Comparison of ENCODE assay signal across 10 cellular contexts in the genomic region with DNA sequence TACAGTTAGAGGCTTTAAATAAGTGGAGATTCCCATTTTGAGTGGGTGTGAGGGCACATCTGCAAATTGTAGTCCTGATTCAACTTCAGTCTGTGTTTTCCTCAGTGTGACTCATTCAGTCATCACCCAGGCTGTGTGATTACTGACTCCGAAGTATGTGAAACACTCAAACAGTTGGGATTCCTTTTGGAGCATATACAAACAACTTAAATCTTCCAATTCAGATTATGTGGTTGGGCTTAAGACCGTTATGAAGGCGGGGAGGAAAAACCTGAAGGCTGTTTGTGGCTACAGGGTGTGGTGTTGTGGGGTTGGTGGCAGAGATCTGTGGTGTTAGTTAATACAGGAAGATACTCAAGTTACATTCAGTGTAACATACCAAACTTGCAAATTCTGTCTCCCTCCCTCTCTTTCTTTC.
DNase-seq lines count a peak whose midpoint lies in the region; ATAC-seq, FAIRE-seq and TF ChIP-seq lines count a peak whose summit lies in the region.
"Had no signal": no experiment of that assay in that cellular context is flagged by ENCODE, and none has a peak within 500 bp of the region (broad histone marks: within the 10 kb centered on the region; RNA-seq: fewer than 3 reads in every experiment).

No MANE protein-coding gene starts in this region.

- H3K27ac Mint-ChIP-seq in WTC11: peak overlapping the region; percentile 93
- H3K27ac Mint-ChIP-seq: activated naive CD4-positive, alpha-beta T cell treated with anti-CD3 and anti-CD28 coated beads, Interleukin-2, amount 50 U/mL, for 24 hours had no signal

- TF ChIP-seq CTCF in WTC11 (IDR thresholded peaks at IDR 0.05) (no peak), GM10248 (IDR thresholded peaks at IDR 0.05; ENCODE audit: control extremely low read depth, extremely low read depth, low read depth, missing control alignments) (no peak)

- POLR2A ChIA-PET in WTC11 (lab: Charles Lee) (no interaction called here), GM10248 (lab: Yijun Ruan, JAX) (no interaction called here)

- no peaks in the 10 kb centered on the region for H3K27me3 Mint-ChIP-seq in WTC11 (ENCODE audit: low read depth)
- H3K27me3 Mint-ChIP-seq: activated naive CD4-positive, alpha-beta T cell treated with anti-CD3 and anti-CD28 coated beads, Interleukin-2, amount 50 U/mL, for 24 hours had no signal

- peak; percentile 94 for FAIRE-seq in HTR-8/SVneo (lab: Jason Lieb, UNC)

- H3K4me3 Mint-ChIP-seq in WTC11: no peak overlapping the region
- H3K4me3 Mint-ChIP-seq: activated naive CD4-positive, alpha-beta T cell treated with anti-CD3 and anti-CD28 coated beads, Interleukin-2, amount 50 U/mL, for 24 hours had no signal

- ATAC-seq in WTC11: peak; percentile 80
- ATAC-seq in HG03520 (IDR thresholded peaks at IDR 0.05; ENCODE audit: unreplicated experiment): no peak
- no peak for ATAC-seq in HG03460 (IDR thresholded peaks at IDR 0.05; ENCODE audit: unreplicated experiment)

- peak; percentile 17 for DNase-seq in Ammon's horn (ENCODE audit: low spot score)
- DNase-seq in HTR-8/SVneo (ENCODE audit: insufficient read length, low spot score): peak; percentile 71
- no peak for DNase-seq in WTC11 (ENCODE audit: low spot score)
- peak; percentile 87 for DNase-seq in islet precursor cell
- no peak for DNase-seq in GM10248 (ENCODE audit: extremely low spot score)
- no peak for DNase-seq in NCI-H2227 treated with DMSO at 0.1 percent for 48 hours (lab: John Stamatoyannopoulos, UW)
- DNase-seq: RPMI8226 had no signal

- no peaks in the 10 kb centered on the region for H3K9me3 Mint-ChIP-seq in WTC11
- H3K9me3 Mint-ChIP-seq: activated naive CD4-positive, alpha-beta T cell treated with anti-CD3 and anti-CD28 coated beads, Interleukin-2, amount 50 U/mL, for 24 hours had no signal

- no peaks in the 10 kb centered on the region for H3K36me3 Mint-ChIP-seq in WTC11
- H3K36me3 Mint-ChIP-seq: activated naive CD4-positive, alpha-beta T cell treated with anti-CD3 and anti-CD28 coated beads, Interleukin-2, amount 50 U/mL, for 24 hours had no signal

- CTCF ChIA-PET in WTC11 (lab: Charles Lee) (no interaction called here), GM10248 (lab: Yijun Ruan, JAX) (interaction anchor here (1.7 kb wide), 1 partner anchor 15 kb away, joined by 4 read pairs; no protein-coding TSS in a partner anchor)

- peaks cover 15% of the 10 kb centered on the region for H3K4me1 Mint-ChIP-seq in WTC11
- H3K4me1 Mint-ChIP-seq: activated naive CD4-positive, alpha-beta T cell treated with anti-CD3 and anti-CD28 coated beads, Interleukin-2, amount 50 U/mL, for 24 hours had no signal

TF ChIP-seq in WTC11, 78 proteins besides CTCF, POLR2A, EP300 and RAD21:
- TF ChIP-seq ETV6 (CRISPR knock-in tag; IDR thresholded peaks at IDR 0.05) (no peak), GTF2I (CRISPR knock-in tag; conservative IDR thresholded peaks at IDR 0.05) (no peak), MXD4 (CRISPR knock-in tag; IDR thresholded peaks at IDR 0.05; ENCODE audit: borderline replicate concordance) (no peak), AFF4 (CRISPR knock-in tag; IDR thresholded peaks at IDR 0.05; ENCODE audit: borderline replicate concordance) (no peak), NFATC4 (CRISPR knock-in tag; IDR thresholded peaks at IDR 0.05) (no peak), ZNF219 (CRISPR knock-in tag; IDR thresholded peaks at IDR 0.05; ENCODE audit: borderline replicate concordance) (no peak), HMGA2 (CRISPR knock-in tag; IDR thresholded peaks at IDR 0.05) (no peak), SP1 (CRISPR knock-in tag; conservative IDR thresholded peaks at IDR 0.05) (no peak)
- TF ChIP-seq, protein P1, sequence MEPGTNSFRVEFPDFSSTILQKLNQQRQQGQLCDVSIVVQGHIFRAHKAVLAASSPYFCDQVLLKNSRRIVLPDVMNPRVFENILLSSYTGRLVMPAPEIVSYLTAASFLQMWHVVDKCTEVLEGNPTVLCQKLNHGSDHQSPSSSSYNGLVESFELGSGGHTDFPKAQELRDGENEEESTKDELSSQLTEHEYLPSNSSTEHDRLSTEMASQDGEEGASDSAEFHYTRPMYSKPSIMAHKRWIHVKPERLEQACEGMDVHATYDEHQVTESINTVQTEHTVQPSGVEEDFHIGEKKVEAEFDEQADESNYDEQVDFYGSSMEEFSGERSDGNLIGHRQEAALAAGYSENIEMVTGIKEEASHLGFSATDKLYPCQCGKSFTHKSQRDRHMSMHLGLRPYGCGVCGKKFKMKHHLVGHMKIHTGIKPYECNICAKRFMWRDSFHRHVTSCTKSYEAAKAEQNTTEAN (CRISPR knock-in tag; IDR thresholded peaks at IDR 0.05): no peak
- TF ChIP-seq, protein P2, sequence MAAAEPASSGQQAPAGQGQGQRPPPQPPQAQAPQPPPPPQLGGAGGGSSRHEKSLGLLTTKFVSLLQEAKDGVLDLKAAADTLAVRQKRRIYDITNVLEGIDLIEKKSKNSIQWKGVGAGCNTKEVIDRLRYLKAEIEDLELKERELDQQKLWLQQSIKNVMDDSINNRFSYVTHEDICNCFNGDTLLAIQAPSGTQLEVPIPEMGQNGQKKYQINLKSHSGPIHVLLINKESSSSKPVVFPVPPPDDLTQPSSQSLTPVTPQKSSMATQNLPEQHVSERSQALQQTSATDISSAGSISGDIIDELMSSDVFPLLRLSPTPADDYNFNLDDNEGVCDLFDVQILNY (CRISPR knock-in tag; IDR thresholded peaks at IDR 0.05): no peak

Comparison
In these comparisons a context has a peak if more than half of its experiments do, and no peak if none do; other contexts are left out.
1. DNase-seq: peak in Ammon's horn (single experiment), HTR-8/SVneo (single experiment) and islet precursor cell (single experiment); none in WTC11 (single experiment), GM10248 (single experiment) and NCI-H2227 treated with DMSO at 0.1 percent for 48 hours (single experiment).